In the genomic region with DNA sequence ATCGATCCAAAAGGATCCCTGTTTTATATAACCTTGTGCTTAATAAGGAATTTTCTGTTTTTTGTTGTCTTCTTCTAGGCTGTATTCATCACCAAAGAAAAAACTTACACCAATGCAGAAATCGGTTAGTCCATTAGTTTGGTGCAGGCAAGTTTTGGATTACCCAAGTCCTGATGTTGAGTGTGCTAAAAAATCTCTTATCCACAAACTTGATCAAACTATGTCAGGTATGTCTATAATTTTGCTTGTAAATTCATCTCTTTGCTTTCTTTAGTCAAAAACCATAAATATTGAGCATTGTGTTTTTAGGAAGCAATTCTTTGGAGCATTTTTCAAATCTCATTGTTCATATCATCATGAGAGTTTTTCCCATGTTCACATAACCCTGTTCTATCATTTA, we compare ENCODE assay signal across 2 cellular contexts.
TF ChIP-seq lines count a peak whose summit lies in the region.

No MANE protein-coding gene starts in this region.

TF ChIP-seq in GM23338, 12 proteins besides CTCF, POLR2A, EP300 and RAD21 (continued from another document):
- TF ChIP-seq REST (IDR thresholded peaks at IDR 0.05; ENCODE audit: unreplicated experiment) (no peak), ZNF331 (CRISPR knock-in tag; IDR thresholded peaks at IDR 0.05; ENCODE audit: low read depth) (no peak), EZH2 (IDR thresholded peaks at IDR 0.05; ENCODE audit: low read depth, unreplicated experiment) (no peak), ETS1 (IDR thresholded peaks at IDR 0.05) (no peak), STAT1 (IDR thresholded peaks at IDR 0.05; ENCODE audit: unreplicated experiment) (no peak)
TF ChIP-seq in GM23338: peak in this region for 0.

TF ChIP-seq in WTC11, 78 proteins besides CTCF, POLR2A, EP300 and RAD21 (continued from another document):
- no peak for TF ChIP-seq ARID4B (CRISPR knock-in tag; IDR thresholded peaks at IDR 0.05; ENCODE audit: borderline replicate concordance)
TF ChIP-seq in WTC11: peak in this region for 0.
